1 cellular context compared by ENCODE assay signal in the genomic region with DNA sequence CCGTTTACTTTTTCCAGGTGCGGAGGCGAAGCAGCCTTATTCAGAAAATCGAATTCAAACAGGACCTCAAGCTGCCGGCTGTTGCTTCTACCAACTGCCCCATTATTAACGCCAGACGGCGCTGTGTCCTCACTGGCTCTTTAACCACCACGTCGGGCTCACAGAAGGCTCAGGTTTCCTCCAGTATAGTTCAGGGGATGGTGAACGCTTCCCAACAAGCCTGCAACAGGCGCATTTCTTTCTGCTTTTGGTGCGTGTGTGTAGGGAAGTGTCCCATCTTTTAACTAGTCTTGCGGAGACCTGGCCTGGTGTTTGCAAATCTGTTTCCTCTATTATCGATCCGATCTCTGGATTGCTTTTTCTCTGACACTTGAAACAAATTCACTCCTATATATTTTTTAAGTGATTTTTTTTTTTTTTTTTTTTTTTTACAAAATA.
TF ChIP-seq lines count a peak whose summit lies in the region.

No MANE protein-coding gene starts in this region.

TF ChIP-seq in HepG2, 621 proteins besides CTCF, POLR2A, EP300 and RAD21 (continued from another document):
- TF ChIP-seq, protein P1, sequence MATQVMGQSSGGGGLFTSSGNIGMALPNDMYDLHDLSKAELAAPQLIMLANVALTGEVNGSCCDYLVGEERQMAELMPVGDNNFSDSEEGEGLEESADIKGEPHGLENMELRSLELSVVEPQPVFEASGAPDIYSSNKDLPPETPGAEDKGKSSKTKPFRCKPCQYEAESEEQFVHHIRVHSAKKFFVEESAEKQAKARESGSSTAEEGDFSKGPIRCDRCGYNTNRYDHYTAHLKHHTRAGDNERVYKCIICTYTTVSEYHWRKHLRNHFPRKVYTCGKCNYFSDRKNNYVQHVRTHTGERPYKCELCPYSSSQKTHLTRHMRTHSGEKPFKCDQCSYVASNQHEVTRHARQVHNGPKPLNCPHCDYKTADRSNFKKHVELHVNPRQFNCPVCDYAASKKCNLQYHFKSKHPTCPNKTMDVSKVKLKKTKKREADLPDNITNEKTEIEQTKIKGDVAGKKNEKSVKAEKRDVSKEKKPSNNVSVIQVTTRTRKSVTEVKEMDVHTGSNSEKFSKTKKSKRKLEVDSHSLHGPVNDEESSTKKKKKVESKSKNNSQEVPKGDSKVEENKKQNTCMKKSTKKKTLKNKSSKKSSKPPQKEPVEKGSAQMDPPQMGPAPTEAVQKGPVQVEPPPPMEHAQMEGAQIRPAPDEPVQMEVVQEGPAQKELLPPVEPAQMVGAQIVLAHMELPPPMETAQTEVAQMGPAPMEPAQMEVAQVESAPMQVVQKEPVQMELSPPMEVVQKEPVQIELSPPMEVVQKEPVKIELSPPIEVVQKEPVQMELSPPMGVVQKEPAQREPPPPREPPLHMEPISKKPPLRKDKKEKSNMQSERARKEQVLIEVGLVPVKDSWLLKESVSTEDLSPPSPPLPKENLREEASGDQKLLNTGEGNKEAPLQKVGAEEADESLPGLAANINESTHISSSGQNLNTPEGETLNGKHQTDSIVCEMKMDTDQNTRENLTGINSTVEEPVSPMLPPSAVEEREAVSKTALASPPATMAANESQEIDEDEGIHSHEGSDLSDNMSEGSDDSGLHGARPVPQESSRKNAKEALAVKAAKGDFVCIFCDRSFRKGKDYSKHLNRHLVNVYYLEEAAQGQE (IDR thresholded peaks at IDR 0.05; ENCODE audit: borderline replicate concordance in 1 of 2, low read depth in 1 of 2, low read length in 2 of 2): no peak
- TF ChIP-seq ZNF558 (CRISPR knock-in tag; IDR thresholded peaks at IDR 0.05; ENCODE audit: borderline replicate concordance) (no peak), TARDBP (CRISPR knock-in tag; IDR thresholded peaks at IDR 0.05) (no peak), ZBTB20 (CRISPR knock-in tag; IDR thresholded peaks at IDR 0.05; ENCODE audit: borderline replicate concordance, low read depth) (no peak), NRL (CRISPR knock-in tag; IDR thresholded peaks at IDR 0.05; ENCODE audit: borderline replicate concordance) (no peak), PHF21A (CRISPR knock-in tag; IDR thresholded peaks at IDR 0.05) (no peak), CHCHD3 (CRISPR knock-in tag; IDR thresholded peaks at IDR 0.05) (no peak), SMAD1 (CRISPR knock-in tag; IDR thresholded peaks at IDR 0.05; ENCODE audit: borderline replicate concordance, low read depth) (no peak), ZNF543 (CRISPR knock-in tag; IDR thresholded peaks at IDR 0.05) (no peak), THRA (CRISPR knock-in tag; IDR thresholded peaks at IDR 0.05; ENCODE audit: borderline replicate concordance) (no peak), MLX (CRISPR knock-in tag; IDR thresholded peaks at IDR 0.05) (no peak), ZNF672 (CRISPR knock-in tag; IDR thresholded peaks at IDR 0.05) (no peak), POGZ (CRISPR knock-in tag; IDR thresholded peaks at IDR 0.05) (no peak), SCMH1 (CRISPR knock-in tag; IDR thresholded peaks at IDR 0.05; ENCODE audit: borderline replicate concordance) (no peak), TERF1 (CRISPR knock-in tag; IDR thresholded peaks at IDR 0.05) (no peak), POLR2G (IDR thresholded peaks at IDR 0.05; ENCODE audit: low read depth, low read length) (no peak), MNT (IDR thresholded peaks at IDR 0.05) (no peak), ZKSCAN1 (IDR thresholded peaks at IDR 0.05; ENCODE audit: low read length) (no peak), STAT6 (CRISPR knock-in tag; IDR thresholded peaks at IDR 0.05; ENCODE audit: borderline replicate concordance) (no peak), ZNF335 (CRISPR knock-in tag; IDR thresholded peaks at IDR 0.05) (no peak), JUND (CRISPR knock-in tag; IDR thresholded peaks at IDR 0.05) (no peak)
- TF ChIP-seq, protein P2, sequence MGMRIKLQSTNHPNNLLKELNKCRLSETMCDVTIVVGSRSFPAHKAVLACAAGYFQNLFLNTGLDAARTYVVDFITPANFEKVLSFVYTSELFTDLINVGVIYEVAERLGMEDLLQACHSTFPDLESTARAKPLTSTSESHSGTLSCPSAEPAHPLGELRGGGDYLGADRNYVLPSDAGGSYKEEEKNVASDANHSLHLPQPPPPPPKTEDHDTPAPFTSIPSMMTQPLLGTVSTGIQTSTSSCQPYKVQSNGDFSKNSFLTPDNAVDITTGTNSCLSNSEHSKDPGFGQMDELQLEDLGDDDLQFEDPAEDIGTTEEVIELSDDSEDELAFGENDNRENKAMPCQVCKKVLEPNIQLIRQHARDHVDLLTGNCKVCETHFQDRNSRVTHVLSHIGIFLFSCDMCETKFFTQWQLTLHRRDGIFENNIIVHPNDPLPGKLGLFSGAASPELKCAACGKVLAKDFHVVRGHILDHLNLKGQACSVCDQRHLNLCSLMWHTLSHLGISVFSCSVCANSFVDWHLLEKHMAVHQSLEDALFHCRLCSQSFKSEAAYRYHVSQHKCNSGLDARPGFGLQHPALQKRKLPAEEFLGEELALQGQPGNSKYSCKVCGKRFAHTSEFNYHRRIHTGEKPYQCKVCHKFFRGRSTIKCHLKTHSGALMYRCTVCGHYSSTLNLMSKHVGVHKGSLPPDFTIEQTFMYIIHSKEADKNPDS (CRISPR knock-in tag; IDR thresholded peaks at IDR 0.05): no peak
- TF ChIP-seq, protein P3, sequence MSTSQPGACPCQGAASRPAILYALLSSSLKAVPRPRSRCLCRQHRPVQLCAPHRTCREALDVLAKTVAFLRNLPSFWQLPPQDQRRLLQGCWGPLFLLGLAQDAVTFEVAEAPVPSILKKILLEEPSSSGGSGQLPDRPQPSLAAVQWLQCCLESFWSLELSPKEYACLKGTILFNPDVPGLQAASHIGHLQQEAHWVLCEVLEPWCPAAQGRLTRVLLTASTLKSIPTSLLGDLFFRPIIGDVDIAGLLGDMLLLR (CRISPR knock-in tag; IDR thresholded peaks at IDR 0.05): no peak
- TF ChIP-seq, protein P4, sequence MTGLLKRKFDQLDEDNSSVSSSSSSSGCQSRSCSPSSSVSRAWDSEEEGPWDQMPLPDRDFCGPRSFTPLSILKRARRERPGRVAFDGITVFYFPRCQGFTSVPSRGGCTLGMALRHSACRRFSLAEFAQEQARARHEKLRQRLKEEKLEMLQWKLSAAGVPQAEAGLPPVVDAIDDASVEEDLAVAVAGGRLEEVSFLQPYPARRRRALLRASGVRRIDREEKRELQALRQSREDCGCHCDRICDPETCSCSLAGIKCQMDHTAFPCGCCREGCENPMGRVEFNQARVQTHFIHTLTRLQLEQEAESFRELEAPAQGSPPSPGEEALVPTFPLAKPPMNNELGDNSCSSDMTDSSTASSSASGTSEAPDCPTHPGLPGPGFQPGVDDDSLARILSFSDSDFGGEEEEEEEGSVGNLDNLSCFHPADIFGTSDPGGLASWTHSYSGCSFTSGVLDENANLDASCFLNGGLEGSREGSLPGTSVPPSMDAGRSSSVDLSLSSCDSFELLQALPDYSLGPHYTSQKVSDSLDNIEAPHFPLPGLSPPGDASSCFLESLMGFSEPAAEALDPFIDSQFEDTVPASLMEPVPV (CRISPR knock-in tag; IDR thresholded peaks at IDR 0.05): no peak
